ENCODE assay signal across 15 cellular contexts in the genomic region with DNA sequence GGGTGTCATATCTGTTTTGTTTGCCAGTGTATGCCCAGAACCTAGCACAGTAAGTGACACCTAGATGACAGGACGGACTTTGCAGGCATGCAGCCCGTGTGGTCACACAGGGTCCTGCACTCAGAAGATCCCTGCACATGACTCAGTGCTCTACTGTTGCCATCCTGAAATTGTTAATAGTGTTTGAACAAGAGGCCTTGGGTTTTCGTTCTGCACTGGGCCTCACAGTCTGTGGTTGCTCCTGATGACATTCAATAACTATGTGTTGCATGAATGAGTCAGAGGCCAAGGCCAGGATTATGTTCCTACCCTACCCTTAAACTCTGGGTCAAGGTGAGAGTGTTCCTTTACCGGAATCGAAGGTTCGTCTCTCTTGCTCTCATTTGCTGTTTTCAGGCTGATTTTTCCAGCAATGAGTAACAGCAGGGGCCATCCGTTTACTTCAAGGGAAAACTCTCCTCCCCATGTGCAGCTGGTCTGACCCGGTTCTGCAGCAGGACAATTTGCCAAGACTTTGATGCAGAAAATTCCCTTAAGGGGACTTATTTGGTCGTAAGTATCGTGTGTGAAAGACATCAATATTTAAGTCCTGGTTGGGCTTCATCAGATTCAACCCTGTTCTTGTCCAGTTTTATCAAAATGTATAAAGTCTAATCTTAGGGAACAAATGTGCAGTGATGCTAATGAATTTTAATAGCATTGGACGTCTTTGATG. TPM values are rescaled to one million over a fixed set of nuclear protein-coding genes. Genes with fewer than 3 reads are reported as not detected.
DNase-seq lines count a peak whose midpoint lies in the region; ATAC-seq and TF ChIP-seq lines count a peak whose summit lies in the region.
"Had no signal": no experiment of that assay in that cellular context is flagged by ENCODE, and none has a peak within 500 bp of the region (broad histone marks: within the 10 kb centered on the region; RNA-seq: fewer than 3 reads in every experiment).

No MANE protein-coding gene starts in this region.

- H3K36me3 ChIP-seq in kidney epithelial cell (ENCODE audit: control insufficient read depth, insufficient read depth, low read length): no peaks in the 10 kb centered on the region
- H3K36me3 ChIP-seq: left lung, ovary, transverse colon had no signal

- peak; percentile 48 for DNase-seq in Daoy (ENCODE audit: low read depth)
- DNase-seq in HFFc6: peak; percentile 59
- DNase-seq in SW480 (ENCODE audit: low spot score): peak; percentile 92
- DNase-seq in kidney epithelial cell (ENCODE audit: low read depth): no peak
- DNase-seq in T-helper 2 cell treated with Interferon-gamma antibody and Interleukin-4, amounts not matched to agents 5 μg/mL and 100 μg/mL, for 36 hours (ENCODE audit: low spot score): no peak
- DNase-seq in activated naive CD4-positive, alpha-beta T cell (lab: John Stamatoyannopoulos, UW): no peak
- DNase-seq in A172 (ENCODE audit: low spot score): no peak
- DNase-seq: activated CD8-positive, alpha-beta memory T cell treated with anti-CD3 and anti-CD28 coated beads, Interleukin-2, amount 50 U/mL, for 48 hours; body of pancreas; left lung; NCI-H226; ovary; T-helper 1 cell; transverse colon had no signal

- H3K27me3 ChIP-seq in kidney epithelial cell (ENCODE audit: control insufficient read depth, insufficient read depth, low read length): no peaks in the 10 kb centered on the region
- H3K27me3 ChIP-seq: body of pancreas, left lung, ovary, transverse colon had no signal

- TF ChIP-seq CTCF in HFFc6 (IDR thresholded peaks at IDR 0.05) (peak; percentile 69), kidney epithelial cell (IDR thresholded peaks at IDR 0.05; ENCODE audit: insufficient read depth, low read length, poor library complexity, severe bottlenecking) (peak; percentile 28)

- H3K4me3 ChIP-seq in kidney epithelial cell (ENCODE audit: low read depth, low read length): no peak overlapping the region
- H3K4me3 ChIP-seq: body of pancreas, left lung, ovary, transverse colon had no signal

- H3K9me3 Mint-ChIP-seq in HFFc6: no peaks in the 10 kb centered on the region
- H3K9me3 Mint-ChIP-seq in T-helper 2 cell treated with Interferon-gamma antibody and Interleukin-4, amounts not matched to agents 5 μg/mL and 100 μg/mL, for 36 hours: no peaks in the 10 kb centered on the region

- no peak overlapping the region; the same call in 1 of the 2 replicates for H3K27ac Mint-ChIP-seq in HFFc6
- H3K27ac Mint-ChIP-seq in T-helper 2 cell treated with Interferon-gamma antibody and Interleukin-4, amounts not matched to agents 5 μg/mL and 100 μg/mL, for 36 hours: no peak overlapping the region

- no peaks in the 10 kb centered on the region; the same call in 1 of the 2 replicates for H3K27me3 Mint-ChIP-seq in HFFc6 (ENCODE audit: insufficient read depth)
- H3K27me3 Mint-ChIP-seq in T-helper 2 cell treated with Interferon-gamma antibody and Interleukin-4, amounts not matched to agents 5 μg/mL and 100 μg/mL, for 36 hours (ENCODE audit: low read depth): peaks cover 14% of the 10 kb centered on the region

- H3K4me3 Mint-ChIP-seq in HFFc6: no peak overlapping the region
- H3K4me3 Mint-ChIP-seq in T-helper 2 cell treated with Interferon-gamma antibody and Interleukin-4, amounts not matched to agents 5 μg/mL and 100 μg/mL, for 36 hours: no peak overlapping the region

- no peaks in the 10 kb centered on the region for H3K36me3 Mint-ChIP-seq in HFFc6 (ENCODE audit: low read depth)
- H3K36me3 Mint-ChIP-seq in T-helper 2 cell treated with Interferon-gamma antibody and Interleukin-4, amounts not matched to agents 5 μg/mL and 100 μg/mL, for 36 hours (ENCODE audit: low read depth): no peaks in the 10 kb centered on the region

- no peak for ATAC-seq in GM21737 (IDR thresholded peaks at IDR 0.05; ENCODE audit: unreplicated experiment)
- ATAC-seq: body of pancreas, left lung had no signal

- peaks cover 22% of the 10 kb centered on the region for H3K4me1 Mint-ChIP-seq in HFFc6 (ENCODE audit: low read depth)
- H3K4me1 Mint-ChIP-seq in T-helper 2 cell treated with Interferon-gamma antibody and Interleukin-4, amounts not matched to agents 5 μg/mL and 100 μg/mL, for 36 hours (ENCODE audit: low read depth): no peaks in the 10 kb centered on the region

RNA-seq across cellular contexts. Expression of gene PFDN4, which starts 13.0 kb away (rescaled TPM):
- 481 and 548 TPM in 2 replicates for total RNA-seq in Daoy (2014; rRNA removed; shearing (Covaris generic))
- total RNA-seq in HFFc6 (2021; fragmentation: NEBNext Ultra II Directional; extraction: Animal tissue kit (Norgen Biotek cat#: 25700)): 10 to 100 TPM; 31.6 to 37.1 (median 35.1) TPM
- total RNA-seq in kidney epithelial cell: 126 and 143 TPM in 2 replicates
- 261 and 341 TPM in 2 replicates for total RNA-seq in A172 (2014; rRNA removed; shearing (Covaris generic))

RNA-seq across cellular contexts. Expression of gene CYP24A1, which starts 21.1 kb away (rescaled TPM):
- 0.46 and 1.0 TPM in 2 replicates for total RNA-seq in Daoy (2014; rRNA removed; shearing (Covaris generic))
- total RNA-seq in HFFc6 (2021; fragmentation: NEBNext Ultra II Directional; extraction: Animal tissue kit (Norgen Biotek cat#: 25700)): 1 to 10 TPM in 1 of 6 experiments, under 1 TPM in 3, not detected in 2; 0.11 to 1.1 (median 0.37) TPM
- total RNA-seq in kidney epithelial cell: 0.04 and 0.82 TPM in 2 replicates
- total RNA-seq in A172 (2014; rRNA removed; shearing (Covaris generic)): 0.05 and 0.21 TPM in 2 replicates
- total RNA-seq: body of pancreas, transverse colon had no signal

Comparison
In these comparisons a context has a peak if more than half of its experiments do, and no peak if none do; other contexts are left out.
1. DNase-seq: peak in Daoy (single experiment), HFFc6 (single experiment) and SW480 (single experiment); none in kidney epithelial cell (single experiment), T-helper 2 cell treated with Interferon-gamma antibody and Interleukin-4, amounts not matched to agents 5 μg/mL and 100 μg/mL, for 36 hours (single experiment), activated naive CD4-positive, alpha-beta T cell (0 of 4) and A172 (single experiment).